In the genomic region with DNA sequence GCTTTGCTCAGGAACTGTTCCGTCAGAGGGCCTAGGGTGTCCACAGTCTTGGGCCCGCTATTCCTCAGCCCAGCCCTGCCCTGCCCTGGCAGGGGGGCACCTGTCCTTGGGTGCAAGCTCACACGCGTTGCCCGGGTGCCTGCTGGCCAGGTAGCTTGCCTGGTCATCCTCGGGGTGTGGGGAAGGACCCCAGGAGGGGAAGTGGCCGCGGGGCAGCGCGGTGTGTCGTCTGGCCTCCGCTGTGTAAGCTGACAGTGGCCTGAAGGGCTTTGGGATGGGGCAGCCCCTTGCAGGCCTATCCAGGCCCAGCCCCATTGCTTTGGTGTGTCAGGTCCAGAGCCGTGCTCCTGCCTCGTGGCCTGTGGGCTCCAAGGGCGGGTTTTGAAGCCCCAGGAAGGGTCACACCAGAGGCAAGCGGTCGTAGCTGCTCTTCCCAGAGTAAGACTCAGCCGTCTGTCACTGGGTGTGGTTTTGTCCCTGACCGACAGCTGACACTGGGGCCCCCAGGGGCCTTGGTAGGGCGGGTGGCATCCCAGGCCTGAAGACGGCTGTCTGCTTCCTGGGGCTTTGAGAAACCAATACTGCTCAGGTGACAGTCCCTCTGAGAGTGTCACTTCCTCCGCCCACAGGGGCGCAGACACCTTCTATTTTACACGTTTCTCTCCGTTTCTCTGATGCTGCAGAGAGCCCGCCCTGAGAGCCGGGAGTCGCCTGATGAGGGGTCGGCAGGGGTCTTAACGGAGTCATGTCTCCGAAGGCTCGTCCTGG, we compare ENCODE assay signal across 8 cellular contexts.
DNase-seq lines count a peak whose midpoint lies in the region; ATAC-seq and TF ChIP-seq lines count a peak whose summit lies in the region.

No MANE protein-coding gene starts in this region.

- peak; percentile 76 to 77 for DNase-seq in activated CD4-positive, alpha-beta T cell treated with anti-CD3 and anti-CD28 coated beads for 4 hours
- DNase-seq in effector memory CD4-positive, alpha-beta T cell: peak; percentile 70 to 82 (median 78)
- peak; percentile 53 to 56 for DNase-seq in stimulated activated CD4-positive, alpha-beta T cell treated with anti-CD3 and anti-CD28 coated beads, Interleukin-15, amount 100 ng/mL, for 1 hour (ENCODE audit: low read depth in 1 of 2, low spot score in 1 of 2)
- DNase-seq in NCI-H146 (lab: John Stamatoyannopoulos, UW) (no peak), cortex of kidney (lab: John Stamatoyannopoulos, UW) (no peak), dedifferentiated amniotic fluid mesenchymal stem cell (ENCODE audit: extremely low spot score) (no peak)

- H3K4me3 ChIP-seq in effector memory CD4-positive, alpha-beta T cell (ENCODE audit: insufficient read depth, low read depth, low read length, poor library complexity, severe bottlenecking): peak overlapping the region; percentile 52

- H3K36me3 ChIP-seq in effector memory CD4-positive, alpha-beta T cell (ENCODE audit: control insufficient read depth, insufficient read depth, low read length): peaks cover 27% of the 10 kb centered on the region

- no peaks in the 10 kb centered on the region for H3K9me3 ChIP-seq in effector memory CD4-positive, alpha-beta T cell (ENCODE audit: control insufficient read depth, low read length)

- TF ChIP-seq POLR2A in GM19099 (IDR thresholded peaks at IDR 0.05; ENCODE audit: extremely low read depth, insufficient read length, low read depth): peak; percentile 64

- peak; percentile 69 for ATAC-seq in HG03108 (IDR thresholded peaks at IDR 0.05; ENCODE audit: unreplicated experiment)

- H3K4me1 ChIP-seq in effector memory CD4-positive, alpha-beta T cell (ENCODE audit: control insufficient read depth, insufficient read depth, low read length, poor library complexity, severe bottlenecking): peaks cover 65% of the 10 kb centered on the region

- H3K27ac ChIP-seq in effector memory CD4-positive, alpha-beta T cell (ENCODE audit: insufficient read depth, low read length, poor library complexity, severe bottlenecking): peak overlapping the region; percentile 98

- no peaks in the 10 kb centered on the region for H3K27me3 ChIP-seq in effector memory CD4-positive, alpha-beta T cell (replicated peaks; ENCODE audit: control insufficient read depth, insufficient read depth, low read length, poor library complexity, severe bottlenecking)

Comparison
In these comparisons a context has a peak if more than half of its experiments do, and no peak if none do; other contexts are left out.
1. DNase-seq: peak in activated CD4-positive, alpha-beta T cell treated with anti-CD3 and anti-CD28 coated beads for 4 hours (2 of 2), effector memory CD4-positive, alpha-beta T cell (3 of 3) and stimulated activated CD4-positive, alpha-beta T cell treated with anti-CD3 and anti-CD28 coated beads, Interleukin-15, amount 100 ng/mL, for 1 hour (2 of 2); none in NCI-H146 (single experiment), cortex of kidney (single experiment) and dedifferentiated amniotic fluid mesenchymal stem cell (single experiment).